Comparison of ENCODE assay signal across 11 cellular contexts in genomic region chr17:68516732-68517131, GRCh38.
"Had no signal": no experiment of that assay in that cellular context is flagged by ENCODE, and none has a peak within 500 bp of the region (broad histone marks: within the 10 kb centered on the region; RNA-seq: fewer than 3 reads in every experiment).

No MANE protein-coding gene starts in this region.

- H3K9me3 ChIP-seq: sigmoid colon, testis had no signal

- DNase-seq: activated B cell treated with CpG ODN at 0.5 μM for 24 hours; activated CD4-positive, alpha-beta T cell treated with anti-CD3 and anti-CD28 coated beads, Interleukin-2, amount 10 ng/mL, durations not matched to agents 24 days and 14 days; activated naive CD4-positive, alpha-beta T cell treated with anti-CD3 and anti-CD28 coated beads, Interleukin-2, amount 50 U/mL, for 16 hours; brain microvascular endothelial cell; cerebellar nuclear complex; kidney glomerular epithelial cell; midbrain; sigmoid colon; stimulated activated CD4-positive, alpha-beta T cell treated with anti-CD3 and anti-CD28 coated beads, Interleukin-4, amount 100 ng/mL, for 1 hour; testis had no signal

- H3K27me3 ChIP-seq: brain microvascular endothelial cell, sigmoid colon, testis had no signal

- H3K27ac ChIP-seq: brain microvascular endothelial cell, sigmoid colon, SK-N-MC, testis had no signal

- H3K4me3 ChIP-seq: sigmoid colon, SK-N-MC, testis had no signal
